8 cellular contexts compared by ENCODE assay signal in the genomic region with DNA sequence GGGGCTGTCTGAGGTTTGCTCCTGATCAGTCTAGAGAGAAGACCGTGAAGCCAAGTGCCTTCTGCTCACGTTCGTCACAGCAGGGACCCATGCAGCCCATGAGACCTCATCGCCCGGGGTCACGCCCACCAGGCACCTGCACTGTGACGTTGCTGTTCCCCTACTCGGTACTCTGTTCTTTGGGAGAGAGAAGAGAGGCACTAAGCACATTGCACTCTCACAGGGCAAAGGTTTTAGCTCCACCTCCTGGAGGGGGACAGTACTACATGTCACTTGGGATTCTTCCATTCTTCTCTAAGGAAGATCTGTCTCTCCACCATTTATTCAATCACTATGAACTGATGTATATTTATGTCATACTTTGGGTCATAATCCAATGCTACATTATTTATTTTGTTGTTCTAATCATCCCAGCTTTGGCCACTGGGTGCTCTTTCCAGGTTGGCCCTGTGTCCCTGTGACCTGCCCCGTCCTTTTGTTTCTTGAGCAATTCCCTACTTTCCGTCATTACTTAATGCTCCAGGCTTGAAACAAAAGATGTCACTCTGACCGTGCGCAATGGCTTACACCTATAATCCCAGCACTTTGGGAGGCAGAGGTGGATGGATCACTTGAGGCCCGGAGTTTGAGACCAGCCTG. TPM values are rescaled to one million over a fixed set of nuclear protein-coding genes. Genes with fewer than 3 reads are reported as not detected.
DNase-seq lines count a peak whose midpoint lies in the region; ATAC-seq and TF ChIP-seq lines count a peak whose summit lies in the region.

No MANE protein-coding gene starts in this region.

- H3K4me3 Mint-ChIP-seq in Calu3 (ENCODE audit: low read depth, unreplicated experiment) = peak overlapping the region; percentile 34
- H3K4me3 Mint-ChIP-seq in activated T-helper 17 cell treated with anti-CD3 and anti-CD28 coated beads, Interleukin-2, amount 50 U/mL, for 72 hours = no peak overlapping the region

- no peaks in the 10 kb centered on the region for H3K9me3 ChIP-seq in heart right ventricle

- intact Hi-C loops in Calu3 (cut with micrococcal nuclease; ENCODE audit: unreplicated experiment) = no loop called here
- intact Hi-C loops in heart right ventricle (cut with DNase I) = loop anchor here in 4 of 10 donors (1.0 to 10.0 kb wide), 3 partner anchors 304 to 307 kb away; no protein-coding TSS in a partner anchor

- no peaks in the 10 kb centered on the region for H3K4me1 ChIP-seq in heart right ventricle

- no peaks in the 10 kb centered on the region for H3K4me1 Mint-ChIP-seq in Calu3 (ENCODE audit: low read depth, unreplicated experiment)
- peaks cover 10% of the 10 kb centered on the region for H3K4me1 Mint-ChIP-seq in activated T-helper 17 cell treated with anti-CD3 and anti-CD28 coated beads, Interleukin-2, amount 50 U/mL, for 72 hours

- TF ChIP-seq CTCF in Calu3 (IDR thresholded peaks at IDR 0.05; ENCODE audit: unreplicated experiment) = peak; percentile 56
- peak; percentile 18 to 75 (median 61) for TF ChIP-seq CTCF in heart right ventricle (IDR thresholded peaks at IDR 0.05)

- WGBS in heart right ventricle, 2 donors = 49 to 50% methylated on average over 13 of the region's 13 CpGs

- CTCF ChIA-PET in Calu3 (lab: Charles Lee) = interaction anchor here (0.6 to 0.9 kb wide), 2 partner anchors 57 to 317 kb away, joined by 3 read pairs; no protein-coding TSS in a partner anchor

- H3K27me3 Mint-ChIP-seq in Calu3 (ENCODE audit: unreplicated experiment) = peaks cover 27% of the 10 kb centered on the region
- peaks cover 24% of the 10 kb centered on the region for H3K27me3 Mint-ChIP-seq in activated T-helper 17 cell treated with anti-CD3 and anti-CD28 coated beads, Interleukin-2, amount 50 U/mL, for 72 hours

- no peaks in the 10 kb centered on the region for H3K36me3 Mint-ChIP-seq in Calu3 (ENCODE audit: insufficient read depth, unreplicated experiment)
- no peaks in the 10 kb centered on the region for H3K36me3 Mint-ChIP-seq in activated T-helper 17 cell treated with anti-CD3 and anti-CD28 coated beads, Interleukin-2, amount 50 U/mL, for 72 hours (ENCODE audit: low read depth)

- peaks cover 0 to 18% (median 3%) of the 10 kb centered on the region in 7 donors for H3K27me3 ChIP-seq in heart right ventricle

- H3K4me3 ChIP-seq in heart right ventricle = no peak overlapping the region

- ATAC-seq in activated T-helper 17 cell treated with anti-CD3 and anti-CD28 coated beads, Interleukin-2, amount 50 U/mL, for 72 hours (replicated peaks) = peak; percentile 56
- peak in 3 of 8 donors; percentile 24 to 57 (median 49) for ATAC-seq in heart right ventricle
- ATAC-seq in HG03378 (IDR thresholded peaks at IDR 0.05; ENCODE audit: unreplicated experiment) = no peak
- ATAC-seq in HG02852 (IDR thresholded peaks at IDR 0.05; ENCODE audit: unreplicated experiment) = no peak

- no peak overlapping the region for H3K27ac Mint-ChIP-seq in Calu3 (ENCODE audit: unreplicated experiment)
- H3K27ac Mint-ChIP-seq in activated T-helper 17 cell treated with anti-CD3 and anti-CD28 coated beads, Interleukin-2, amount 50 U/mL, for 72 hours = no peak overlapping the region

- H3K9me3 Mint-ChIP-seq in Calu3 (ENCODE audit: low read depth, unreplicated experiment) = peaks cover 4% of the 10 kb centered on the region
- H3K9me3 Mint-ChIP-seq in activated T-helper 17 cell treated with anti-CD3 and anti-CD28 coated beads, Interleukin-2, amount 50 U/mL, for 72 hours = no peaks in the 10 kb centered on the region

- BruUV-seq in Calu3 (replicated peaks; lab: Mats Ljungman, UMichigan) = no TSS peak

- H3K36me3 ChIP-seq in heart right ventricle = no peaks in the 10 kb centered on the region

- DNase-seq in Calu3 (peak; percentile 65), HuH-7 (ENCODE audit: low spot score) (peak; percentile 62), RPMI8226 (peak; percentile 82), heart right ventricle (no peak)
- DNase-seq in stimulated activated CD4-positive, alpha-beta T cell treated with anti-CD3 and anti-CD28 coated beads, Interleukin-15, amount 100 ng/mL, for 1 hour (ENCODE audit: low read depth in 1 of 2, low spot score in 1 of 2) = peak; percentile 10 to 19

- no peak overlapping the region for H3K27ac ChIP-seq in heart right ventricle

RNA-seq across cellular contexts. Expression of a gene that starts 31.4 kb away (rescaled TPM):
- total RNA-seq in Calu3 (2022) (30.8 and 31.1 TPM in 2 replicates), heart right ventricle (10 to 100 TPM; 23.2 to 34.4 (median 29.7) TPM)
- 10 to 100 TPM in 1 of 2 donors, 1 to 10 TPM in 1; 8.4 to 10.6 TPM for total RNA-seq in activated T-helper 17 cell treated with anti-CD3 and anti-CD28 coated beads, Interleukin-2, amount 50 U/mL, for 72 hours
- polyA plus RNA-seq in heart right ventricle = 10 to 100 TPM in 1 of 2 donors, 1 to 10 TPM in 1; 5.7 to 11.1 TPM

RNA-seq across cellular contexts. Expression of a gene that starts 36.6 kb away (rescaled TPM):
- total RNA-seq in Calu3 (2022) = 27.5 and 30.1 TPM in 2 replicates
- total RNA-seq in activated T-helper 17 cell treated with anti-CD3 and anti-CD28 coated beads, Interleukin-2, amount 50 U/mL, for 72 hours = 10 to 100 TPM; 26.7 to 48.1 TPM
- 10 to 100 TPM; 16.1 to 22.5 (median 18.1) TPM for total RNA-seq in heart right ventricle
- polyA plus RNA-seq in heart right ventricle = 10 to 100 TPM; 14.0 to 17.8 TPM

Comparison
In these comparisons a context has a peak if more than half of its experiments do, and no peak if none do; other contexts are left out.
1. DNase-seq: peak in Calu3 (single experiment), HuH-7 (single experiment), RPMI8226 (single experiment) and stimulated activated CD4-positive, alpha-beta T cell treated with anti-CD3 and anti-CD28 coated beads, Interleukin-15, amount 100 ng/mL, for 1 hour (2 of 2); none in heart right ventricle (0 of 2).